Comparison of ENCODE assay signal across 25 cellular contexts in genomic region chr5:78550891-78551290, GRCh38.
A peak's percentile ranks its signal among the peaks of the same experiment; 100 is the strongest.
DNase-seq lines count a peak whose midpoint lies in the region; ATAC-seq and TF ChIP-seq lines count a peak whose summit lies in the region.
"Had no signal": no experiment of that assay in that cellular context is flagged by ENCODE, and none has a peak within 500 bp of the region (broad histone marks: within the 10 kb centered on the region; RNA-seq: fewer than 3 reads in every experiment).

No MANE protein-coding gene starts in this region.

- no peak overlapping the region for H3K14ac ChIP-seq in IMR-90 (replicated peaks; ENCODE audit: low read depth, low read length)

- DNase-seq in AG10803 (ENCODE audit: low read depth) (peak; percentile 79), IMR-90 (peak; percentile 72), nephron progenitor cell (no peak), DMS79 (lab: John Stamatoyannopoulos, UW) (no peak), NAMALWA (ENCODE audit: low spot score) (no peak), NCI-H2227 treated with DMSO at 0.1 percent for 48 hours (lab: John Stamatoyannopoulos, UW) (no peak)
- DNase-seq: activated CD4-positive, alpha-beta T cell treated with anti-CD3 and anti-CD28 coated beads for 36 hours; activated naive CD4-positive, alpha-beta T cell treated with anti-CD3 and anti-CD28 coated beads, Interleukin-2, amount 50 U/mL, for 16 hours; activated T-cell treated with anti-CD3 and anti-CD28 coated beads, Interleukin-2, amount 50 U/mL, for 72 hours; aorta; effector memory CD8-positive, alpha-beta T cell; esophagus squamous epithelium; glutamatergic neuron; left cardiac atrium; naive B cell; NCI-H2081 treated with DMSO at 0.1 percent for 48 hours; NCI-H510A treated with DMSO at 0.1 percent for 48 hours; SHP77 treated with DMSO at 0.1 percent for 48 hours; T-helper 1 cell had no signal

- WGBS in IMR-90 (ENCODE audit: extremely low coverage in 2 of 2, insufficient read length in 1 of 2), 2 experiments = no CpG with 5 or more reads among the region's 2 CpGs

- peaks cover 19% of the 10 kb centered on the region for H3K36me3 Mint-ChIP-seq in dendritic cell treated with granulocyte-macrophage colony-stimulating factor and Interleukin-4, amounts not matched to agents 40 ng/mL and 50 ng/mL, for 4 days (ENCODE audit: low read depth)
- H3K36me3 Mint-ChIP-seq in nephron progenitor cell (ENCODE audit: low read depth) = peaks cover 90% of the 10 kb centered on the region
- H3K36me3 Mint-ChIP-seq: naive B cell had no signal

- H3K27ac Mint-ChIP-seq in dendritic cell treated with granulocyte-macrophage colony-stimulating factor and Interleukin-4, amounts not matched to agents 40 ng/mL and 50 ng/mL, for 4 days = peak overlapping the region; percentile 91
- H3K27ac Mint-ChIP-seq in nephron progenitor cell = peak overlapping the region; percentile 39
- H3K27ac Mint-ChIP-seq: activated CD4-positive, alpha-beta T cell treated with anti-CD3 and anti-CD28 coated beads for 36 hours; activated T-cell treated with anti-CD3 and anti-CD28 coated beads, Interleukin-2, amount 50 U/mL, for 72 hours; effector memory CD8-positive, alpha-beta T cell; memory B cell had no signal

- H2BK5ac ChIP-seq in IMR-90 (ENCODE audit: low read depth, low read length, poor library complexity, severe bottlenecking) = no peak overlapping the region

- H3K9ac ChIP-seq in IMR-90 (ENCODE audit: low read depth, low read length) = no peak overlapping the region

- peaks cover 25% of the 10 kb centered on the region for H3K9me1 ChIP-seq in IMR-90 (ENCODE audit: insufficient read depth, low read length)

- H2BK15ac ChIP-seq in IMR-90 (ENCODE audit: low read depth, low read length) = no peak overlapping the region

- H3K9me3 Mint-ChIP-seq in dendritic cell treated with granulocyte-macrophage colony-stimulating factor and Interleukin-4, amounts not matched to agents 40 ng/mL and 50 ng/mL, for 4 days = peaks cover 7% of the 10 kb centered on the region
- H3K9me3 Mint-ChIP-seq in nephron progenitor cell = peaks cover 42% of the 10 kb centered on the region
- H3K9me3 Mint-ChIP-seq: activated T-cell treated with anti-CD3 and anti-CD28 coated beads, Interleukin-2, amount 50 U/mL, for 72 hours; effector memory CD8-positive, alpha-beta T cell; memory B cell; naive B cell had no signal

- H3K18ac ChIP-seq in IMR-90 (ENCODE audit: low read depth, low read length) = no peak overlapping the region

- CTCF ChIA-PET in IMR-90 (lab: Yijun Ruan, JAX) = no interaction called here

- H2BK20ac ChIP-seq in IMR-90 (ENCODE audit: low read depth, low read length) = no peak overlapping the region

- no peaks in the 10 kb centered on the region for H3K27me3 ChIP-seq in IMR-90 (ENCODE audit: control insufficient read depth, insufficient read depth, low read length)
- H3K27me3 ChIP-seq: esophagus squamous epithelium, right atrium auricular region had no signal

- H3K36me3 ChIP-seq in IMR-90 (ENCODE audit: control insufficient read depth, insufficient read depth, low read length) = peaks cover 7% of the 10 kb centered on the region; the same call in 1 of the 2 replicates
- H3K36me3 ChIP-seq: esophagus squamous epithelium, right atrium auricular region had no signal

- no peak overlapping the region for H3K4me3 Mint-ChIP-seq in dendritic cell treated with granulocyte-macrophage colony-stimulating factor and Interleukin-4, amounts not matched to agents 40 ng/mL and 50 ng/mL, for 4 days
- H3K4me3 Mint-ChIP-seq in nephron progenitor cell = no peak overlapping the region
- H3K4me3 Mint-ChIP-seq: activated CD4-positive, alpha-beta T cell treated with anti-CD3 and anti-CD28 coated beads for 36 hours; activated T-cell treated with anti-CD3 and anti-CD28 coated beads, Interleukin-2, amount 50 U/mL, for 72 hours; CD14-positive monocyte; effector memory CD8-positive, alpha-beta T cell; memory B cell; naive B cell had no signal

- H3K4ac ChIP-seq in IMR-90 (ENCODE audit: low read depth, low read length) = no peak overlapping the region

- no peak overlapping the region for H3K4me2 ChIP-seq in IMR-90 (ENCODE audit: low read depth, low read length)

- no peak for TF ChIP-seq RAD21 in IMR-90 (IDR thresholded peaks at IDR 0.05; ENCODE audit: low read length)

- BruUV-seq in IMR-90 (replicated peaks; lab: Mats Ljungman, UMichigan) = no TSS peak

- H4K91ac ChIP-seq in IMR-90 (ENCODE audit: insufficient read depth, low read depth, low read length) = no peak overlapping the region

- no peak overlapping the region for H2AFZ ChIP-seq in IMR-90 (replicated peaks; ENCODE audit: low read length, poor library complexity)

- no peak overlapping the region for H3K56ac ChIP-seq in IMR-90 (ENCODE audit: extremely low read depth, insufficient read depth, low read length)

- no peak overlapping the region for H2AK5ac ChIP-seq in IMR-90 (ENCODE audit: low read depth, low read length)

- TF ChIP-seq CTCF in AG10803 (conservative IDR thresholded peaks at IDR 0.05; ENCODE audit: low read length) = no peak
- TF ChIP-seq CTCF in IMR-90 (conservative IDR thresholded peaks at IDR 0.05; ENCODE audit: low read depth, low read length) = no peak
- no peak for TF ChIP-seq CTCF in nephron progenitor cell (IDR thresholded peaks at IDR 0.05)

- H3K4me1 Mint-ChIP-seq in dendritic cell treated with granulocyte-macrophage colony-stimulating factor and Interleukin-4, amounts not matched to agents 40 ng/mL and 50 ng/mL, for 4 days (ENCODE audit: low read depth) = peaks cover 85% of the 10 kb centered on the region
- peaks cover 51% of the 10 kb centered on the region for H3K4me1 Mint-ChIP-seq in nephron progenitor cell
- H3K4me1 Mint-ChIP-seq: activated CD4-positive, alpha-beta T cell treated with anti-CD3 and anti-CD28 coated beads for 36 hours had no signal

- POLR2A ChIA-PET in IMR-90 (lab: Charles Lee; ENCODE audit: unreplicated experiment) = no interaction called here

- intact Hi-C loops in IMR-90 (cut with micrococcal nuclease) = no loop called here
- intact Hi-C loops in dendritic cell treated with granulocyte-macrophage colony-stimulating factor and Interleukin-4, amounts not matched to agents 40 ng/mL and 50 ng/mL, for 4 days (cut with micrococcal nuclease) = no loop called here

- in situ Hi-C loops in IMR-90 (cut with MboI; ENCODE audit: low sequenced_read_pairs) = no loop called here

- dilution Hi-C loops in IMR-90 (cut with HindIII; ENCODE audit: low sequenced_read_pairs, unreplicated experiment) = no loop called here

- H2AK9ac ChIP-seq in IMR-90 (replicated peaks; ENCODE audit: low read depth, low read length, poor library complexity) = no peak overlapping the region

- no peak overlapping the region for H4K5ac ChIP-seq in IMR-90 (ENCODE audit: low read depth, low read length)

- H3K27ac ChIP-seq in IMR-90 (ENCODE audit: insufficient read depth, low read length) = no peak overlapping the region

- no peaks in the 10 kb centered on the region for H3K9me3 ChIP-seq in IMR-90 (ENCODE audit: control insufficient read depth, insufficient read depth, low read length)
- H3K9me3 ChIP-seq: esophagus squamous epithelium, right atrium auricular region had no signal

- peaks cover 17% of the 10 kb centered on the region; the same call in 1 of the 2 replicates for H4K20me1 ChIP-seq in IMR-90 (ENCODE audit: insufficient read depth, low read length)

- ATAC-seq in IMR-90 (ENCODE audit: low read depth) (no peak), GM21786 (IDR thresholded peaks at IDR 0.05; ENCODE audit: unreplicated experiment) (no peak)
- ATAC-seq: activated CD4-positive, alpha-beta T cell treated with anti-CD3 and anti-CD28 coated beads for 36 hours; activated T-cell treated with anti-CD3 and anti-CD28 coated beads, Interleukin-2, amount 50 U/mL, for 72 hours; effector memory CD8-positive, alpha-beta T cell; HCT116; left cardiac atrium had no signal

- H4K8ac ChIP-seq in IMR-90 (ENCODE audit: low read depth in 2 of 2, low read length in 2 of 2) = no peak overlapping the region

- H3K4me3 ChIP-seq in AG10803 (ENCODE audit: low read length) = no peak overlapping the region
- H3K4me3 ChIP-seq in IMR-90 (ENCODE audit: insufficient read depth, low read depth, low read length) = no peak overlapping the region
- H3K4me3 ChIP-seq: esophagus squamous epithelium, right atrium auricular region had no signal

- H3K4me1 ChIP-seq in IMR-90 (ENCODE audit: control insufficient read depth, insufficient read depth, low read length) = peaks cover 23% of the 10 kb centered on the region

- peaks cover 30 to 77% of the 10 kb centered on the region in 2 experiments for H3K79me1 ChIP-seq in IMR-90 (ENCODE audit: low read depth in 1 of 2, low read length in 2 of 2)

- H3K23ac ChIP-seq in IMR-90 (ENCODE audit: low read depth, low read length) = no peak overlapping the region

- no peak for TF ChIP-seq POLR2A in IMR-90 (IDR thresholded peaks at IDR 0.05; ENCODE audit: low read depth, low read length)

- H2BK120ac ChIP-seq in IMR-90 (ENCODE audit: low read depth, low read length) = no peak overlapping the region

- no peaks in the 10 kb centered on the region for H3K27me3 Mint-ChIP-seq in dendritic cell treated with granulocyte-macrophage colony-stimulating factor and Interleukin-4, amounts not matched to agents 40 ng/mL and 50 ng/mL, for 4 days
- peaks cover 3% of the 10 kb centered on the region for H3K27me3 Mint-ChIP-seq in nephron progenitor cell (ENCODE audit: low read depth, poor library complexity)
- H3K27me3 Mint-ChIP-seq: memory B cell, naive B cell had no signal

TF ChIP-seq in IMR-90, 13 proteins besides CTCF, POLR2A, EP300 and RAD21:
- TF ChIP-seq SMC3 (IDR thresholded peaks at IDR 0.05; ENCODE audit: low read depth, low read length) (no peak), RFX5 (IDR thresholded peaks at IDR 0.05; ENCODE audit: low read depth, low read length) (no peak), ELK1 (IDR thresholded peaks at IDR 0.05; ENCODE audit: borderline replicate concordance, low read depth, low read length) (no peak), CHD1 (IDR thresholded peaks at IDR 0.05; ENCODE audit: low read depth, low read length) (no peak), FOS (IDR thresholded peaks at IDR 0.05; ENCODE audit: low read depth, low read length) (no peak), RCOR1 (IDR thresholded peaks at IDR 0.05; ENCODE audit: insufficient replicate concordance, low read length) (no peak), NFE2L2 (IDR thresholded peaks at IDR 0.05; ENCODE audit: low read depth, low read length) (no peak), CEBPB (IDR thresholded peaks at IDR 0.05; ENCODE audit: low read depth, low read length) (no peak)
TF ChIP-seq in IMR-90: peak in this region for 0.

Comparison
In these comparisons a context has a peak if more than half of its experiments do, and no peak if none do; other contexts are left out.
1. DNase-seq: peak in AG10803 (single experiment) and IMR-90 (single experiment); none in nephron progenitor cell (single experiment), DMS79 (single experiment), NAMALWA (single experiment) and NCI-H2227 treated with DMSO at 0.1 percent for 48 hours (single experiment).